ENCODE assay signal across 1 cellular context in genomic region chr19:2478756-2479555, GRCh38.
TF ChIP-seq lines count a peak whose summit lies in the region.

No MANE protein-coding gene starts in this region.

TF ChIP-seq in GM12878, 131 proteins besides CTCF, POLR2A, EP300 and RAD21 (continued from another document):
- TF ChIP-seq ZBTB4 (CRISPR knock-in tag; IDR thresholded peaks at IDR 0.05) (no peak; the same call in 1 of the 2 replicates), TCF3 (IDR thresholded peaks at IDR 0.05; ENCODE audit: borderline replicate concordance, insufficient read depth, low read depth, low read length) (no peak), HSF1 (IDR thresholded peaks at IDR 0.05; ENCODE audit: low read depth, low read length) (0 out of 2 replicates have a peak, but pooled peaks have one; percentile 52), NR2C2 (IDR thresholded peaks at IDR 0.05; ENCODE audit: borderline replicate concordance, control insufficient read depth, insufficient read length, low read depth) (no peak), CBFB (IDR thresholded peaks at IDR 0.05; ENCODE audit: low read depth) (no peak; the same call in none of the 2 replicates), PAX5 (IDR thresholded peaks at IDR 0.05; ENCODE audit: borderline replicate concordance, low read depth, low read length) (peak; percentile 63; the same call in 1 of the 2 replicates), CREM (IDR thresholded peaks at IDR 0.05; ENCODE audit: low read depth) (peak; percentile 29; the same call in 1 of the 2 replicates), BMI1 (IDR thresholded peaks at IDR 0.05; ENCODE audit: borderline replicate concordance) (peak; percentile 57; the same call in 1 of the 2 replicates), SRF (IDR thresholded peaks at IDR 0.05; ENCODE audit: low read depth in 2 of 2, low read length in 2 of 2) (0 out of 4 replicates have a peak, but pooled peaks of 1 of the 2 experiments have one; percentile 14), SPI1 (IDR thresholded peaks at IDR 0.05; ENCODE audit: borderline replicate concordance, insufficient read depth, low read depth, low read length) (peak; percentile 4; the same call in 1 of the 2 replicates), CEBPB (IDR thresholded peaks at IDR 0.05; ENCODE audit: borderline replicate concordance in 1 of 2, low read depth in 2 of 2, low read length in 2 of 2) (no peak), NFYA (IDR thresholded peaks at IDR 0.05; ENCODE audit: borderline replicate concordance, low read depth, low read length) (no peak), IRF4 (IDR thresholded peaks at IDR 0.05; ENCODE audit: low read depth, low read length) (peak; percentile 41; the same call in 1 of the 2 replicates), TCF12 (IDR thresholded peaks at IDR 0.05; ENCODE audit: low read depth, low read length) (peak; percentile 21), SMARCA5 (IDR thresholded peaks at IDR 0.05) (peak; percentile 72), ZNF622 (IDR thresholded peaks at IDR 0.05) (no peak), ZNF384 (IDR thresholded peaks at IDR 0.05; ENCODE audit: borderline replicate concordance, low read depth, low read length) (no peak), ZSCAN29 (IDR thresholded peaks at IDR 0.05) (no peak; the same call in 1 of the 2 replicates)
TF ChIP-seq in GM12878: peak in this region for 54.
